ENCODE assay signal across 2 cellular contexts in genomic region chr22:25148149-25148691, GRCh38.
TF ChIP-seq lines count a peak whose summit lies in the region.

No MANE protein-coding gene starts in this region.

TF ChIP-seq in H1, 55 proteins besides CTCF, POLR2A, EP300 and RAD21:
- no peak for TF ChIP-seq NRF1 (IDR thresholded peaks at IDR 0.05; ENCODE audit: low read depth, low read length)
- TF ChIP-seq E2F6 (IDR thresholded peaks at IDR 0.05) = no peak
- no peak for TF ChIP-seq POU5F1 (IDR thresholded peaks at IDR 0.05; ENCODE audit: low read depth, low read length)
- no peak for TF ChIP-seq KDM1A (IDR thresholded peaks at IDR 0.05; ENCODE audit: borderline replicate concordance, low read length)
- TF ChIP-seq TAF1 (IDR thresholded peaks at IDR 0.05; ENCODE audit: low read depth, low read length) = no peak
- no peak for TF ChIP-seq HDAC6 (IDR thresholded peaks at IDR 0.05; ENCODE audit: low read depth, low read length)
- TF ChIP-seq PHF8 (conservative IDR thresholded peaks at IDR 0.05; ENCODE audit: low read depth, low read length) = no peak
- TF ChIP-seq SP2 (IDR thresholded peaks at IDR 0.05; ENCODE audit: low read length) = no peak
- no peak for TF ChIP-seq RFX5 (IDR thresholded peaks at IDR 0.05; ENCODE audit: borderline replicate concordance, low read depth, low read length)
- no peak for TF ChIP-seq EZH2 (IDR thresholded peaks at IDR 0.05; ENCODE audit: low read depth, low read length, severe bottlenecking)
- no peak for TF ChIP-seq SUZ12 (IDR thresholded peaks at IDR 0.05; ENCODE audit: low read length)
- TF ChIP-seq EGR1 (IDR thresholded peaks at IDR 0.05; ENCODE audit: borderline replicate concordance, low read depth, low read length) = no peak
- TF ChIP-seq TAF7 (optimal IDR thresholded peaks at IDR 0.05; ENCODE audit: borderline replicate concordance, low read depth, low read length) = no peak
- no peak for TF ChIP-seq CBX5 (IDR thresholded peaks at IDR 0.05; ENCODE audit: low read depth, low read length)
- no peak for TF ChIP-seq CTBP2 (IDR thresholded peaks at IDR 0.05; ENCODE audit: borderline replicate concordance, insufficient read depth, insufficient read length, low read length)

TF ChIP-seq in HepG2, 621 proteins besides CTCF, POLR2A, EP300 and RAD21:
- TF ChIP-seq ZNF777 (CRISPR knock-in tag; IDR thresholded peaks at IDR 0.05) = no peak
- no peak for TF ChIP-seq SP2 (CRISPR knock-in tag; IDR thresholded peaks at IDR 0.05)
- TF ChIP-seq SNAPC5 (CRISPR knock-in tag; IDR thresholded peaks at IDR 0.05; ENCODE audit: borderline replicate concordance) = no peak
- no peak for TF ChIP-seq ZNF879 (CRISPR knock-in tag; IDR thresholded peaks at IDR 0.05)
- TF ChIP-seq U2AF2 (IDR thresholded peaks at IDR 0.05; ENCODE audit: low read depth, low read length) = no peak
- TF ChIP-seq GTF3A (CRISPR knock-in tag; conservative IDR thresholded peaks at IDR 0.05) = no peak
- TF ChIP-seq ESRRA (CRISPR knock-in tag; IDR thresholded peaks at IDR 0.05; ENCODE audit: low read depth) = no peak
- TF ChIP-seq SP1 (IDR thresholded peaks at IDR 0.05) = no peak
- no peak for TF ChIP-seq SP1 (CRISPR knock-in tag; IDR thresholded peaks at IDR 0.05)
- no peak for TF ChIP-seq CENPT (CRISPR knock-in tag; IDR thresholded peaks at IDR 0.05; ENCODE audit: low read depth)
TF ChIP-seq in HepG2: peak in this region for 0.
